In the genomic region with DNA sequence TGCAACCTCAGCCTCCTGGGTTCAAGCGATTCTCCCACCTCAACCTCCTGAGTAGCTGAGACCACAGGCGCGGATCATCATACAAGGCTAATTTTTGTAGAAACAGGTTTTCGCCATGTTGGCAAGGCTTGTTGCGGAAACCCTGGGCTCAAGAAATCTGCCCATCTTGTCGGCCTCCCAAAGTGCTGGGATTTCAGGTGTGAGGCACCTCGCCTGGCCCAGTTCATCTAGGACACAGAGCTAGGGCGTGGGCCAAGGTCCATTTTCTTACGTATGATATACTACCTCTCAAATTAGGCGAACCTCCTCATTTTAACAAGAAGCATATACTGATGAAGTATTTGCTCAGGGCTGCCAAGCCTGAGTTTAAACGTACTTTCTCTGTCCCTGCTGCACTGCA, we compare ENCODE assay signal across 9 cellular contexts. TPM values are rescaled to one million over a fixed set of nuclear protein-coding genes. Genes with fewer than 3 reads are reported as not detected.
DNase-seq lines count a peak whose midpoint lies in the region; ATAC-seq, FAIRE-seq and TF ChIP-seq lines count a peak whose summit lies in the region.
"Had no signal": no experiment of that assay in that cellular context is flagged by ENCODE, and none has a peak within 500 bp of the region (broad histone marks: within the 10 kb centered on the region; RNA-seq: fewer than 3 reads in every experiment).

No MANE protein-coding gene starts in this region.

- H3K4me1 ChIP-seq in CD4-positive, CD25-positive, alpha-beta regulatory T cell (ENCODE audit: control insufficient read depth, insufficient read depth, low read length, poor library complexity, severe bottlenecking), result peaks cover 38% of the 10 kb centered on the region
- peaks cover 18% of the 10 kb centered on the region; the same call in 1 of the 2 replicates for H3K4me1 ChIP-seq in HUES64 (ENCODE audit: insufficient read depth, low read length)
- H3K4me1 ChIP-seq in GM12878 (ENCODE audit: control insufficient read depth, insufficient read depth, low read length), result no peaks in the 10 kb centered on the region
- peaks cover 13 to 15% of the 10 kb centered on the region in 2 donors for H3K4me1 ChIP-seq in mucosa of rectum (ENCODE audit: control insufficient read depth in 2 of 2, insufficient read depth in 2 of 2, low read length in 2 of 2)

- peaks cover 11% of the 10 kb centered on the region for H3K27me3 Mint-ChIP-seq in CD4-positive, CD25-positive, alpha-beta regulatory T cell

- peak overlapping the region; percentile 48 to 100 (median 83) for H3K27ac Mint-ChIP-seq in CD4-positive, CD25-positive, alpha-beta regulatory T cell

- no peak for TF ChIP-seq RAD21 in GM12878 (IDR thresholded peaks at IDR 0.05; ENCODE audit: insufficient read depth, low read depth, low read length)

- no peak for ATAC-seq in CD4-positive, CD25-positive, alpha-beta regulatory T cell (ENCODE audit: low read depth in 2 of 2)
- ATAC-seq in GM12878 (no peak), HG03095 (IDR thresholded peaks at IDR 0.05; ENCODE audit: unreplicated experiment) (no peak), HG02571 (IDR thresholded peaks at IDR 0.05; ENCODE audit: unreplicated experiment) (no peak)

- FAIRE-seq in GM12878 (lab: Jason Lieb, UNC), result no peak

- H3K9me3 Mint-ChIP-seq in CD4-positive, CD25-positive, alpha-beta regulatory T cell, result peaks cover 0 to 5% (median 0%) of the 10 kb centered on the region in 7 donors

- H3K27ac ChIP-seq in CD4-positive, CD25-positive, alpha-beta regulatory T cell (ENCODE audit: insufficient read depth, low read length, poor library complexity, severe bottlenecking), result peak overlapping the region; percentile 97
- H3K27ac ChIP-seq in HUES64 (ENCODE audit: low read depth, low read length) (peak overlapping the region; percentile 68), GM12878 (ENCODE audit: control insufficient read depth, insufficient read depth) (peak overlapping the region; percentile 99), mucosa of rectum (ENCODE audit: low read depth in 2 of 2, low read length in 2 of 2) (no peak overlapping the region)

- SMC1A ChIA-PET in GM12878 (lab: Charles Lee; ENCODE audit: uncharacterized antibody, unreplicated experiment), result interaction anchor here (1.0 to 2.8 kb wide), 2 partner anchors 14 to 40 kb away, joined by 3 to 10 read pairs; no protein-coding TSS in a partner anchor

- CTCF ChIA-PET in GM12878 (lab: Yijun Ruan, JAX), result interaction anchor here (1.0 to 5.6 kb wide), 4 partner anchors 13 to 50 kb away, joined by 3 to 75 read pairs (median 6); a partner anchor contains a TSS

- no peak for TF ChIP-seq CTCF in GM12878 (IDR thresholded peaks at IDR 0.05 in 2 of 3, conservative IDR thresholded peaks at IDR 0.05 in 1 of 3; ENCODE audit: control insufficient read depth in 2 of 3, extremely low read depth in 1 of 3, insufficient read depth in 1 of 3, low read depth in 3 of 3, low read length in 3 of 3)

- TF ChIP-seq POLR2A in GM12878 (IDR thresholded peaks at IDR 0.05; ENCODE audit: low read depth, low read length), result peak; percentile 43; the same call in 1 of the 2 replicates

- no peak for TF ChIP-seq EP300 in GM12878 (IDR thresholded peaks at IDR 0.05; ENCODE audit: borderline replicate concordance in 1 of 2, control insufficient read depth in 1 of 2, low read depth in 2 of 2, low read length in 2 of 2)

- H3K27me3 ChIP-seq in CD4-positive, CD25-positive, alpha-beta regulatory T cell (ENCODE audit: control insufficient read depth, insufficient read depth, low read length), result no peaks in the 10 kb centered on the region
- H3K27me3 ChIP-seq in HUES64 (ENCODE audit: insufficient read depth, low read length) (no peaks in the 10 kb centered on the region), GM12878 (replicated peaks in 1 of 2; ENCODE audit: control insufficient read depth in 2 of 2, insufficient read depth in 2 of 2, low read length in 1 of 2) (no peaks in the 10 kb centered on the region), mucosa of rectum (ENCODE audit: control insufficient read depth in 2 of 2, insufficient read depth in 2 of 2, low read length in 2 of 2) (no peaks in the 10 kb centered on the region)

- H3K4me3 ChIP-seq in CD4-positive, CD25-positive, alpha-beta regulatory T cell (ENCODE audit: low read depth, low read length), result peak overlapping the region; percentile 100
- peak overlapping the region; percentile 100 for H3K4me3 ChIP-seq in HUES64 (ENCODE audit: low read length)
- peak overlapping the region; percentile 90 for H3K4me3 ChIP-seq in GM12878
- H3K4me3 ChIP-seq in mucosa of rectum (ENCODE audit: low read length in 2 of 2), result peak overlapping the region; percentile 19 to 94

- no peak overlapping the region for H2AFZ ChIP-seq in GM12878 (ENCODE audit: control insufficient read depth, low read depth, low read length)

- BruUV-seq in GM12878 (replicated peaks; lab: Mats Ljungman, UMichigan), result no TSS peak

- peaks cover 62% of the 10 kb centered on the region for H3K79me2 ChIP-seq in GM12878 (ENCODE audit: control insufficient read depth, insufficient read depth, low read length)

- in situ Hi-C loops in GM12878 (cut with MboI), result no loop called here

- no peak for DNase-seq in CD4-positive, CD25-positive, alpha-beta regulatory T cell
- DNase-seq in GM12878 (ENCODE audit: low read depth, low spot score) (no peak), ecto neural progenitor cell (ENCODE audit: low spot score) (no peak)
- DNase-seq in effector CD4-positive, alpha-beta T cell, result no peak
- DNase-seq: NCI-H748 treated with DMSO at 0.1 percent for 48 hours had no signal

- H3K9ac ChIP-seq in HUES64 (ENCODE audit: low read depth, low read length) (peak overlapping the region; percentile 100), GM12878 (ENCODE audit: control insufficient read depth, insufficient read depth, low read length) (peak overlapping the region; percentile 99), mucosa of rectum (ENCODE audit: low read depth in 1 of 2, low read length in 2 of 2) (no peak overlapping the region)

- peak overlapping the region; percentile 26 for H3K4me2 ChIP-seq in GM12878 (ENCODE audit: control insufficient read depth, insufficient read depth)

- H4K20me1 ChIP-seq in GM12878 (ENCODE audit: control insufficient read depth, insufficient read depth), result peaks cover 4% of the 10 kb centered on the region; the same call in 1 of the 2 replicates

- H3K36me3 Mint-ChIP-seq in CD4-positive, CD25-positive, alpha-beta regulatory T cell, result peaks cover 39% of the 10 kb centered on the region

- RAD21 ChIA-PET in GM12878 (lab: Charles Lee; ENCODE audit: unreplicated experiment), result interaction anchor here (3.3 to 4.2 kb wide), 2 partner anchors 12 to 40 kb away, joined by 18 to 27 read pairs; no protein-coding TSS in a partner anchor

- peak overlapping the region; percentile 91 to 96 (median 94) for H3K4me3 Mint-ChIP-seq in CD4-positive, CD25-positive, alpha-beta regulatory T cell

- H3K9me3 ChIP-seq in CD4-positive, CD25-positive, alpha-beta regulatory T cell (ENCODE audit: control insufficient read depth in 2 of 2, low read length in 2 of 2), result no peaks in the 10 kb centered on the region
- no peaks in the 10 kb centered on the region for H3K9me3 ChIP-seq in HUES64 (ENCODE audit: insufficient read depth, low read depth, low read length)
- no peaks in the 10 kb centered on the region for H3K9me3 ChIP-seq in GM12878 (replicated peaks; ENCODE audit: control insufficient read depth, insufficient read depth, low read length)
- H3K9me3 ChIP-seq in mucosa of rectum (ENCODE audit: control insufficient read depth in 2 of 2, low read length in 2 of 2), result no peaks in the 10 kb centered on the region

- H3K4me1 Mint-ChIP-seq in CD4-positive, CD25-positive, alpha-beta regulatory T cell, result peaks cover 35 to 75% (median 51%) of the 10 kb centered on the region in 4 donors

- 88% methylated on average over 11 of the region's 11 CpGs for WGBS in HUES64
- 37% methylated on average over 11 of the region's 11 CpGs for WGBS in GM12878 (ENCODE audit: insufficient coverage, insufficient replicate concordance, low lambda C conversion rate, missing lambda C conversion rate)

- peaks cover 27% of the 10 kb centered on the region for H3K36me3 ChIP-seq in CD4-positive, CD25-positive, alpha-beta regulatory T cell (ENCODE audit: control insufficient read depth, insufficient read depth, low read length)
- peaks cover 41% of the 10 kb centered on the region for H3K36me3 ChIP-seq in HUES64 (ENCODE audit: insufficient read depth, low read length)
- peaks cover 2 to 21% of the 10 kb centered on the region in 2 experiments; a peak in 3 of 4 replicates for H3K36me3 ChIP-seq in GM12878 (ENCODE audit: control insufficient read depth in 2 of 2, insufficient read depth in 2 of 2, low read length in 1 of 2)
- H3K36me3 ChIP-seq in mucosa of rectum (ENCODE audit: control insufficient read depth in 2 of 2, insufficient read depth in 2 of 2, low read length in 2 of 2), result peaks cover 11 to 21% of the 10 kb centered on the region in 2 donors

- intact Hi-C loops in GM12878 (cut with micrococcal nuclease; ENCODE audit: unreplicated experiment), result no loop called here

- POLR2A ChIA-PET in GM12878 (lab: Charles Lee), result interaction anchor here (0.6 to 5.4 kb wide), 4 partner anchors 13 to 288 kb away, joined by 3 to 62 read pairs (median 25); a partner anchor contains a TSS

RNA-seq across cellular contexts. Expression of a gene that starts 2.1 kb away (rescaled TPM):
- total RNA-seq in CD4-positive, CD25-positive, alpha-beta regulatory T cell, result 2,952 TPM
- over 10,000 TPM in 2 of 4 donors, 1,000 to 10,000 TPM in 2; 7,004 to 11,285 (median 9,263) TPM for polyA plus RNA-seq in CD4-positive, CD25-positive, alpha-beta regulatory T cell
- polyA plus RNA-seq in HUES64 (2013, experiment 1 of 2), result 3,801 TPM
- 3,697 TPM for polyA plus RNA-seq in HUES64 (2013, experiment 2 of 2)
- 345 and 424 TPM in 2 replicates for total RNA-seq in GM12878 (2013; cell fraction: nucleolus; rRNA removed)
- 4,733 and 4,923 TPM in 2 replicates for total RNA-seq in GM12878 (2014; rRNA removed)
- 3,284 and 3,322 TPM in 2 replicates for total RNA-seq in GM12878 (2014; rRNA removed; fragmentation: Illumina TruSeq; extraction: Trizol)
- 2,727 and 2,890 TPM in 2 replicates for total RNA-seq in GM12878 (2021)
- 3,291 TPM for polyA plus RNA-seq in GM12878 (2011; ENCODE audit: low read depth)
- 3,967 and 5,760 TPM in 2 replicates for polyA plus RNA-seq in GM12878 (2011; rRNA removed)
- polyA plus RNA-seq in GM12878 (2011; cell fraction: cytosol; rRNA removed), result 7,866 and 27,616 TPM in 2 replicates
- 1,846 and 2,118 TPM in 2 replicates for polyA plus RNA-seq in GM12878 (2011; cell fraction: nucleus; rRNA removed)
- polyA plus RNA-seq in GM12878 (2012), result 13,737 and 20,851 TPM in 2 replicates
- 3,829 and 3,986 TPM in 2 replicates for polyA plus RNA-seq in GM12878 (2014; fragmentation: Illumina TruSeq; extraction: Trizol)
- 1,000 to 10,000 TPM; 7,374 to 7,763 TPM for polyA plus RNA-seq in GM12878 (2014; fragmentation: Nextera tagmentation; extraction: Ambion mirVana)
- 10,815 and 11,432 TPM in 2 replicates for polyA plus RNA-seq in GM12878 (2014; rRNA removed)
- 1,000 to 10,000 TPM; 2,685 to 2,702 TPM for polyA plus RNA-seq in GM12878 (2016; fragmentation: Nextera tagmentation; extraction: Ambion mirVana)
- polyA minus RNA-seq in GM12878 (2011; rRNA and poly(A)+ RNA removed), result 879 and 1,132 TPM in 2 replicates
- 471 and 480 TPM in 2 replicates for polyA minus RNA-seq in GM12878 (2011; cell fraction: cytosol; rRNA and poly(A)+ RNA removed)
- polyA minus RNA-seq in GM12878 (2011; cell fraction: nucleus; rRNA and poly(A)+ RNA removed), result 234 and 334 TPM in 2 replicates

RNA-seq across cellular contexts. Expression of a gene that starts 14.7 kb away (rescaled TPM):
- 11.2 TPM for total RNA-seq in CD4-positive, CD25-positive, alpha-beta regulatory T cell
- 10 to 100 TPM; 13.9 to 26.7 (median 20.3) TPM for polyA plus RNA-seq in CD4-positive, CD25-positive, alpha-beta regulatory T cell
- 37.8 TPM for polyA plus RNA-seq in HUES64 (2013, experiment 1 of 2)
- 36.8 TPM for polyA plus RNA-seq in HUES64 (2013, experiment 2 of 2)
- 28.5 and 31.4 TPM in 2 replicates for total RNA-seq in GM12878 (2013; cell fraction: nucleolus; rRNA removed)
- 54.0 and 66.4 TPM in 2 replicates for total RNA-seq in GM12878 (2014; rRNA removed)
- 47.9 and 52.3 TPM in 2 replicates for total RNA-seq in GM12878 (2014; rRNA removed; fragmentation: Illumina TruSeq; extraction: Trizol)
- 46.7 and 48.9 TPM in 2 replicates for total RNA-seq in GM12878 (2021)
- polyA plus RNA-seq in GM12878 (2011; ENCODE audit: low read depth), result 14.3 TPM
- polyA plus RNA-seq in GM12878 (2011; rRNA removed), result 36.9 and 50.7 TPM in 2 replicates
- 20.0 and 24.4 TPM in 2 replicates for polyA plus RNA-seq in GM12878 (2011; cell fraction: cytosol; rRNA removed)
- 16.7 and 18.2 TPM in 2 replicates for polyA plus RNA-seq in GM12878 (2011; cell fraction: nucleus; rRNA removed)
- polyA plus RNA-seq in GM12878 (2012), result 18.9 and 20.8 TPM in 2 replicates
- polyA plus RNA-seq in GM12878 (2014; fragmentation: Illumina TruSeq; extraction: Trizol), result 41.2 and 50.3 TPM in 2 replicates
- polyA plus RNA-seq in GM12878 (2014; fragmentation: Nextera tagmentation; extraction: Ambion mirVana), result 100 to 1,000 TPM in 1 of 2 experiments, 10 to 100 TPM in 1; 63.9 to 110 TPM
- 42.8 and 45.3 TPM in 2 replicates for polyA plus RNA-seq in GM12878 (2014; rRNA removed)
- 10 to 100 TPM; 86.0 to 86.7 TPM for polyA plus RNA-seq in GM12878 (2016; fragmentation: Nextera tagmentation; extraction: Ambion mirVana)
- 17.0 and 17.7 TPM in 2 replicates for polyA minus RNA-seq in GM12878 (2011; rRNA and poly(A)+ RNA removed)
- 7.9 and 9.5 TPM in 2 replicates for polyA minus RNA-seq in GM12878 (2011; cell fraction: cytosol; rRNA and poly(A)+ RNA removed)
- 11.5 and 17.0 TPM in 2 replicates for polyA minus RNA-seq in GM12878 (2011; cell fraction: nucleus; rRNA and poly(A)+ RNA removed)

RNA-seq across cellular contexts. Expression of a gene that starts 36.4 kb away (rescaled TPM):
- 240 TPM for total RNA-seq in CD4-positive, CD25-positive, alpha-beta regulatory T cell
- 100 to 1,000 TPM; 632 to 774 (median 735) TPM for polyA plus RNA-seq in CD4-positive, CD25-positive, alpha-beta regulatory T cell
- 228 TPM for polyA plus RNA-seq in HUES64 (2013, experiment 1 of 2)
- polyA plus RNA-seq in HUES64 (2013, experiment 2 of 2), result 241 TPM
- total RNA-seq in GM12878 (2013; cell fraction: nucleolus; rRNA removed), result 33.9 and 35.8 TPM in 2 replicates
- total RNA-seq in GM12878 (2014; rRNA removed) (260 and 320 TPM in 2 replicates), GM12878 (2014; rRNA removed; fragmentation: Illumina TruSeq; extraction: Trizol) (549 and 554 TPM in 2 replicates), GM12878 (2021) (222 and 226 TPM in 2 replicates)
- polyA plus RNA-seq in GM12878 (2011; ENCODE audit: low read depth), result 592 TPM
- polyA plus RNA-seq in GM12878 (2011; rRNA removed) (230 and 328 TPM in 2 replicates), GM12878 (2014; fragmentation: Illumina TruSeq; extraction: Trizol) (618 and 667 TPM in 2 replicates), GM12878 (2014; fragmentation: Nextera tagmentation; extraction: Ambion mirVana) (1,000 to 10,000 TPM; 1,365 to 1,379 TPM), GM12878 (2014; rRNA removed) (397 and 441 TPM in 2 replicates), GM12878 (2016; fragmentation: Nextera tagmentation; extraction: Ambion mirVana) (100 to 1,000 TPM; 541 to 571 TPM)
- polyA plus RNA-seq in GM12878 (2011; cell fraction: cytosol; rRNA removed), result 147 and 155 TPM in 2 replicates
- 101 and 103 TPM in 2 replicates for polyA plus RNA-seq in GM12878 (2011; cell fraction: nucleus; rRNA removed)
- 493 and 622 TPM in 2 replicates for polyA plus RNA-seq in GM12878 (2012)
- polyA minus RNA-seq in GM12878 (2011; rRNA and poly(A)+ RNA removed), result 86.5 and 135 TPM in 2 replicates
- polyA minus RNA-seq in GM12878 (2011; cell fraction: cytosol; rRNA and poly(A)+ RNA removed), result 33.3 and 38.7 TPM in 2 replicates
- polyA minus RNA-seq in GM12878 (2011; cell fraction: nucleus; rRNA and poly(A)+ RNA removed), result 10.8 and 14.1 TPM in 2 replicates

RNA-seq across cellular contexts. Expression of a gene that starts 36.5 kb away (rescaled TPM):
- total RNA-seq in CD4-positive, CD25-positive, alpha-beta regulatory T cell, result 32.0 TPM
- 10 to 100 TPM; 34.6 to 43.7 (median 36.4) TPM for polyA plus RNA-seq in CD4-positive, CD25-positive, alpha-beta regulatory T cell
- polyA plus RNA-seq in HUES64 (2013, experiment 1 of 2), result 17.7 TPM
- polyA plus RNA-seq in HUES64 (2013, experiment 2 of 2), result 18.4 TPM
- 32.0 and 34.6 TPM in 2 replicates for total RNA-seq in GM12878 (2013; cell fraction: nucleolus; rRNA removed)
- 51.8 and 57.9 TPM in 2 replicates for total RNA-seq in GM12878 (2014; rRNA removed)
- total RNA-seq in GM12878 (2014; rRNA removed; fragmentation: Illumina TruSeq; extraction: Trizol), result 38.5 and 38.6 TPM in 2 replicates
- total RNA-seq in GM12878 (2021), result 47.9 and 49.5 TPM in 2 replicates
- 3.2 TPM for polyA plus RNA-seq in GM12878 (2011; ENCODE audit: low read depth)
- polyA plus RNA-seq in GM12878 (2011; rRNA removed), result 26.6 and 35.3 TPM in 2 replicates
- 23.4 and 24.2 TPM in 2 replicates for polyA plus RNA-seq in GM12878 (2011; cell fraction: cytosol; rRNA removed)
- polyA plus RNA-seq in GM12878 (2011; cell fraction: nucleus; rRNA removed), result 15.5 and 17.3 TPM in 2 replicates
- polyA plus RNA-seq in GM12878 (2012), result 16.5 and 26.1 TPM in 2 replicates
- 38.0 and 45.9 TPM in 2 replicates for polyA plus RNA-seq in GM12878 (2014; fragmentation: Illumina TruSeq; extraction: Trizol)
- polyA plus RNA-seq in GM12878 (2014; fragmentation: Nextera tagmentation; extraction: Ambion mirVana), result under 1 TPM in 1 of 2 experiments, not detected in 1; 0.03 TPM
- 32.9 and 34.7 TPM in 2 replicates for polyA plus RNA-seq in GM12878 (2014; rRNA removed)
- 10 to 100 TPM; 38.0 to 39.3 TPM for polyA plus RNA-seq in GM12878 (2016; fragmentation: Nextera tagmentation; extraction: Ambion mirVana)
- 25.2 and 31.7 TPM in 2 replicates for polyA minus RNA-seq in GM12878 (2011; rRNA and poly(A)+ RNA removed)
- polyA minus RNA-seq in GM12878 (2011; cell fraction: cytosol; rRNA and poly(A)+ RNA removed), result 13.8 and 15.4 TPM in 2 replicates
- 18.0 and 25.3 TPM in 2 replicates for polyA minus RNA-seq in GM12878 (2011; cell fraction: nucleus; rRNA and poly(A)+ RNA removed)

RNA-seq across cellular contexts. Expression of a gene that starts 51.0 kb away (rescaled TPM):
- 9.5 TPM for total RNA-seq in CD4-positive, CD25-positive, alpha-beta regulatory T cell
- polyA plus RNA-seq in CD4-positive, CD25-positive, alpha-beta regulatory T cell, result 10 to 100 TPM; 17.6 to 24.6 (median 19.5) TPM
- 25.8 TPM for polyA plus RNA-seq in HUES64 (2013, experiment 1 of 2)
- polyA plus RNA-seq in HUES64 (2013, experiment 2 of 2), result 26.9 TPM
- 7.8 and 8.1 TPM in 2 replicates for total RNA-seq in GM12878 (2013; cell fraction: nucleolus; rRNA removed)
- total RNA-seq in GM12878 (2014; rRNA removed), result 12.6 and 14.0 TPM in 2 replicates
- 8.7 and 9.9 TPM in 2 replicates for total RNA-seq in GM12878 (2014; rRNA removed; fragmentation: Illumina TruSeq; extraction: Trizol)
- 10.5 and 12.0 TPM in 2 replicates for total RNA-seq in GM12878 (2021)
- 2.0 TPM for polyA plus RNA-seq in GM12878 (2011; ENCODE audit: low read depth)
- polyA plus RNA-seq in GM12878 (2011; rRNA removed), result 9.0 and 13.3 TPM in 2 replicates
- polyA plus RNA-seq in GM12878 (2011; cell fraction: cytosol; rRNA removed), result 4.3 and 6.2 TPM in 2 replicates
- polyA plus RNA-seq in GM12878 (2011; cell fraction: nucleus; rRNA removed), result 2.9 and 4.4 TPM in 2 replicates
- polyA plus RNA-seq in GM12878 (2012), result 5.2 and 6.3 TPM in 2 replicates
- polyA plus RNA-seq in GM12878 (2014; fragmentation: Illumina TruSeq; extraction: Trizol), result 10.3 and 12.4 TPM in 2 replicates
- polyA plus RNA-seq in GM12878 (2014; fragmentation: Nextera tagmentation; extraction: Ambion mirVana), result 1 to 10 TPM; 5.7 to 6.1 TPM
- polyA plus RNA-seq in GM12878 (2014; rRNA removed), result 10.7 and 11.4 TPM in 2 replicates
- 10 to 100 TPM; 21.2 to 24.7 TPM for polyA plus RNA-seq in GM12878 (2016; fragmentation: Nextera tagmentation; extraction: Ambion mirVana)
- polyA minus RNA-seq in GM12878 (2011; rRNA and poly(A)+ RNA removed), result 2.6 and 3.2 TPM in 2 replicates
- polyA minus RNA-seq in GM12878 (2011; cell fraction: cytosol; rRNA and poly(A)+ RNA removed), result 2.6 and 3.2 TPM in 2 replicates
- 2.2 and 3.6 TPM in 2 replicates for polyA minus RNA-seq in GM12878 (2011; cell fraction: nucleus; rRNA and poly(A)+ RNA removed)

Comparison
In these comparisons a context has a peak if more than half of its experiments do, and no peak if none do; other contexts are left out.
1. H3K27ac ChIP-seq: peak in CD4-positive, CD25-positive, alpha-beta regulatory T cell (single experiment), HUES64 (single experiment) and GM12878 (single experiment); none in mucosa of rectum (0 of 2).
2. H3K9ac ChIP-seq: peak in HUES64 (single experiment) and GM12878 (single experiment); none in mucosa of rectum (0 of 2).
3. Peak in every context shown above with its lines, with median percentiles within 50 percentile points of each other: H3K4me3 ChIP-seq.